In genomic region chr17:42013740-42014139, GRCh38 we compare ENCODE assay signal across 7 cellular contexts. TPM values are rescaled to one million over a fixed set of nuclear protein-coding genes. Genes with fewer than 3 reads are reported as not detected.
DNase-seq lines count a peak whose midpoint lies in the region; ATAC-seq, FAIRE-seq and TF ChIP-seq lines count a peak whose summit lies in the region.
"Not testable (repeated sequence)": the region's sequence is repeated elsewhere in the genome, so short reads cannot be mapped to it uniquely, and the experiment has no call there.

No MANE protein-coding gene starts in this region.

- H3K4me3 Mint-ChIP-seq in IgD-negative memory B cell, result peak overlapping the region in 2 of 4 donors; percentile 34 to 54
- not testable (repeated sequence) for H3K4me3 Mint-ChIP-seq in activated CD8-positive, alpha-beta memory T cell treated with anti-CD3 and anti-CD28 coated beads, Interleukin-2, amount 10 ng/mL, durations not matched to agents 7 days and 5 days; mesothelial cell of epicardium

- H3K4me1 ChIP-seq in DND-41 (ENCODE audit: insufficient read depth, low read length), result peaks cover 35% of the 10 kb centered on the region
- H3K4me1 ChIP-seq in K562 (replicated peaks in 1 of 2; ENCODE audit: control insufficient read depth in 2 of 2, insufficient read depth in 2 of 2, low read length in 2 of 2), result peaks cover 8 to 33% of the 10 kb centered on the region in 2 experiments; a peak in 3 of 5 replicates
- H3K4me1 ChIP-seq in cardiac muscle cell (ENCODE audit: low read depth), result peaks cover 13% of the 10 kb centered on the region
- peaks cover 44% of the 10 kb centered on the region for H3K4me1 ChIP-seq in skeletal muscle satellite cell (ENCODE audit: control insufficient read depth, insufficient read depth, low read length)

- TF ChIP-seq RAD21 in K562 (CRISPR knock-in tag; conservative IDR thresholded peaks at IDR 0.05 in 1 of 2, IDR thresholded peaks at IDR 0.05 in 1 of 2), result not testable (repeated sequence)

- not testable (repeated sequence) for H3K27me3 Mint-ChIP-seq in IgD-negative memory B cell; activated CD8-positive, alpha-beta memory T cell treated with anti-CD3 and anti-CD28 coated beads, Interleukin-2, amount 10 ng/mL, durations not matched to agents 7 days and 5 days; mesothelial cell of epicardium (ENCODE audit: low read depth)

- H3K9me3 ChIP-seq in DND-41 (ENCODE audit: insufficient read depth, low read length, severe bottlenecking); K562 (replicated peaks; ENCODE audit: control insufficient read depth, insufficient read depth, low read depth, low read length); cardiac muscle cell (ENCODE audit: low read depth); skeletal muscle satellite cell (replicated peaks; ENCODE audit: low read length): not testable (repeated sequence)

- H3K27ac ChIP-seq in DND-41 (ENCODE audit: low read length); K562 (ENCODE audit: extremely low read depth, low read depth, low read length): not testable (repeated sequence)
- H3K27ac ChIP-seq in cardiac muscle cell, result peak overlapping the region; percentile 76

- H3K9me1 ChIP-seq in K562 (ENCODE audit: control insufficient read depth, insufficient read depth, low read length), result not testable (repeated sequence)

- H3K9ac ChIP-seq in DND-41 (ENCODE audit: low read depth, low read length); K562 (ENCODE audit: insufficient read depth in 1 of 2, low read depth in 2 of 2, low read length in 2 of 2); skeletal muscle satellite cell (ENCODE audit: low read depth, low read length): not testable (repeated sequence)

- H3K4me1 Mint-ChIP-seq in IgD-negative memory B cell (peaks cover 43 to 57% (median 52%) of the 10 kb centered on the region in 3 donors), mesothelial cell of epicardium (peaks cover 22% of the 10 kb centered on the region)
- peaks cover 65% of the 10 kb centered on the region for H3K4me1 Mint-ChIP-seq in activated CD8-positive, alpha-beta memory T cell treated with anti-CD3 and anti-CD28 coated beads, Interleukin-2, amount 10 ng/mL, durations not matched to agents 7 days and 5 days

- peaks cover 96% of the 10 kb centered on the region for H3K79me2 ChIP-seq in DND-41 (ENCODE audit: insufficient read depth, low read length)
- peaks cover 98% of the 10 kb centered on the region for H3K79me2 ChIP-seq in K562 (ENCODE audit: control insufficient read depth, insufficient read depth, low read length)

- not testable (repeated sequence) for H2AFZ ChIP-seq in DND-41 (ENCODE audit: low read depth, low read length); K562 (ENCODE audit: low read depth, low read length)

- WGBS in K562 (ENCODE audit: insufficient coverage, low coverage, missing lambda C conversion rate), result 90% methylated on average over 12 of the region's 12 CpGs

- not testable (repeated sequence) for H3K36me3 Mint-ChIP-seq in IgD-negative memory B cell, mesothelial cell of epicardium
- peaks cover 24% of the 10 kb centered on the region for H3K36me3 Mint-ChIP-seq in activated CD8-positive, alpha-beta memory T cell treated with anti-CD3 and anti-CD28 coated beads, Interleukin-2, amount 10 ng/mL, durations not matched to agents 7 days and 5 days

- H4K20me1 ChIP-seq in DND-41 (ENCODE audit: insufficient read depth, low read length), result peaks cover 36% of the 10 kb centered on the region
- peaks cover 26% of the 10 kb centered on the region for H4K20me1 ChIP-seq in K562 (replicated peaks; ENCODE audit: control insufficient read depth, insufficient read depth, low read length)

- not testable (repeated sequence) for DNase-seq in DND-41; activated CD8-positive, alpha-beta memory T cell treated with anti-CD3 and anti-CD28 coated beads, Interleukin-2, amount 10 ng/mL, durations not matched to agents 7 days and 5 days; K562 (ENCODE audit: extremely low read depth in 1 of 4, low spot score in 3 of 4); cardiac muscle cell (ENCODE audit: low read depth in 1 of 2, low spot score in 1 of 2); mesothelial cell of epicardium (ENCODE audit: low spot score in 2 of 2, unreplicated experiment in 2 of 2)

- not testable (repeated sequence) for ATAC-seq in DND-41 (ENCODE audit: insufficient read depth, low read depth); activated CD8-positive, alpha-beta memory T cell treated with anti-CD3 and anti-CD28 coated beads, Interleukin-2, amount 10 ng/mL, durations not matched to agents 7 days and 5 days; K562

- H3K36me3 ChIP-seq in DND-41 (ENCODE audit: insufficient read depth, low read length) (peaks cover 13% of the 10 kb centered on the region), K562 (ENCODE audit: control insufficient read depth, insufficient read depth, low read length) (peaks cover 61% of the 10 kb centered on the region), skeletal muscle satellite cell (ENCODE audit: insufficient read depth, low read length) (peaks cover 15% of the 10 kb centered on the region)
- not testable (repeated sequence) for H3K36me3 ChIP-seq in cardiac muscle cell

- not testable (repeated sequence) for TF ChIP-seq EP300 in K562 (IDR thresholded peaks at IDR 0.05; ENCODE audit: low read length)

- in situ Hi-C loops in K562 (cut with MboI), result not testable (repeated sequence)

- not testable (repeated sequence) for H3K27me3 ChIP-seq in DND-41 (ENCODE audit: insufficient read depth, low read length, poor library complexity); K562 (ENCODE audit: control insufficient read depth in 2 of 2, insufficient read depth in 2 of 2, low read length in 2 of 2); cardiac muscle cell; skeletal muscle satellite cell (ENCODE audit: control insufficient read depth, insufficient read depth, low read length)

- not testable (repeated sequence) for TF ChIP-seq POLR2A in K562 (conservative IDR thresholded peaks at IDR 0.05)

- POLR2A ChIA-PET in K562 (lab: Yijun Ruan, JAX), result interaction anchor here (1.1 to 2.8 kb wide), 3 partner anchors 9 to 48 kb away, joined by 4 to 7 read pairs (median 4); partner anchors contain the start of gene CNP

- FAIRE-seq in K562 (lab: Jason Lieb, UNC), result not testable (repeated sequence)

- H3K9me3 Mint-ChIP-seq in IgD-negative memory B cell; activated CD8-positive, alpha-beta memory T cell treated with anti-CD3 and anti-CD28 coated beads, Interleukin-2, amount 10 ng/mL, durations not matched to agents 7 days and 5 days (ENCODE audit: low read depth); mesothelial cell of epicardium: not testable (repeated sequence)

- CTCF ChIA-PET in activated CD8-positive, alpha-beta memory T cell treated with anti-CD3 and anti-CD28 coated beads, Interleukin-2, amount 10 ng/mL, durations not matched to agents 7 days and 5 days (lab: Charles Lee), result interaction anchor here (2.2 kb wide), 1 partner anchor 12 kb away, joined by 7 read pairs; no protein-coding TSS in a partner anchor
- CTCF ChIA-PET in K562 (lab: Yijun Ruan, JAX; ENCODE audit: low intra/inter-chr PET ratio), result interaction anchor here (0.7 kb wide), 1 partner anchor 1488 kb away, joined by 3 read pairs; no protein-coding TSS in a partner anchor

- not testable (repeated sequence) for TF ChIP-seq CTCF in DND-41 (IDR thresholded peaks at IDR 0.05; ENCODE audit: borderline replicate concordance, extremely low read depth, low read length, poor library complexity, severe bottlenecking); K562 (IDR thresholded peaks at IDR 0.05 in 2 of 3, conservative IDR thresholded peaks at IDR 0.05 in 1 of 3; ENCODE audit: insufficient read depth in 2 of 3, low read depth in 1 of 3, low read length in 3 of 3); cardiac muscle cell (IDR thresholded peaks at IDR 0.05; ENCODE audit: low read depth, low read length); mesothelial cell of epicardium (IDR thresholded peaks at IDR 0.05; ENCODE audit: unreplicated experiment)

- H3K27ac Mint-ChIP-seq in IgD-negative memory B cell (peak overlapping the region in 2 of 3 donors; percentile 3 to 53), mesothelial cell of epicardium (peak overlapping the region; percentile 70)
- H3K27ac Mint-ChIP-seq in activated CD8-positive, alpha-beta memory T cell treated with anti-CD3 and anti-CD28 coated beads, Interleukin-2, amount 10 ng/mL, durations not matched to agents 7 days and 5 days, result peak overlapping the region; percentile 10

- H3K4me2 ChIP-seq in DND-41 (ENCODE audit: insufficient read depth, low read length) (peak overlapping the region; percentile 7; the same call in 1 of the 2 replicates), K562 (ENCODE audit: insufficient read depth, low read length) (peak overlapping the region; percentile 19; the same call in 1 of the 2 replicates), skeletal muscle satellite cell (ENCODE audit: low read length) (peak overlapping the region; percentile 26)

- intact Hi-C loops in K562 (cut with micrococcal nuclease), result not testable (repeated sequence)

- not testable (repeated sequence) for H3K4me3 ChIP-seq in DND-41 (ENCODE audit: low read depth in 1 of 2, low read length in 2 of 2); K562; cardiac muscle cell; skeletal muscle satellite cell (ENCODE audit: low read length)

- BruUV-seq in K562 (replicated peaks; lab: Mats Ljungman, UMichigan), result not testable (repeated sequence)

RNA-seq across cellular contexts. Expression of gene DNAJC7, which starts 3.5 kb away (rescaled TPM):
- 82.3 TPM for polyA plus RNA-seq in IgD-negative memory B cell
- 10 to 100 TPM; 89.1 to 97.0 TPM for total RNA-seq in activated CD8-positive, alpha-beta memory T cell treated with anti-CD3 and anti-CD28 coated beads, Interleukin-2, amount 10 ng/mL, durations not matched to agents 7 days and 5 days
- 180 and 244 TPM in 2 replicates for total RNA-seq in K562 (2011; cell fraction: chromatin; rRNA removed; ENCODE audit: low replicate concordance)
- 111 and 117 TPM in 2 replicates for total RNA-seq in K562 (2011; cell fraction: nucleolus; rRNA removed)
- 168 and 236 TPM in 2 replicates for total RNA-seq in K562 (2011; cell fraction: nucleoplasm; rRNA removed)
- total RNA-seq in K562 (2014; rRNA removed), result 145 and 157 TPM in 2 replicates
- total RNA-seq in K562 (2014; rRNA removed; fragmentation: Illumina TruSeq; extraction: Trizol), result 262 and 288 TPM in 2 replicates
- 191 and 206 TPM in 2 replicates for total RNA-seq in K562 (2015; rRNA removed; fragmentation: Illumina TruSeq; extraction: Trizol)
- total RNA-seq in K562 (2021), result 149 and 153 TPM in 2 replicates
- 75.6 and 120 TPM in 2 replicates for polyA plus RNA-seq in K562 (2011; rRNA removed)
- 29.9 and 31.1 TPM in 2 replicates for polyA plus RNA-seq in K562 (2011; cell fraction: cytosol; rRNA removed)
- 49.5 and 50.7 TPM in 2 replicates for polyA plus RNA-seq in K562 (2011; cell fraction: nucleus; rRNA removed)
- 172 and 176 TPM in 2 replicates for polyA plus RNA-seq in K562 (2012)
- 206 and 239 TPM in 2 replicates for polyA plus RNA-seq in K562 (2014; fragmentation: Illumina TruSeq; extraction: Trizol)
- 10 to 100 TPM; 85.8 to 94.3 TPM for polyA plus RNA-seq in K562 (2014; fragmentation: Nextera tagmentation; extraction: Ambion mirVana)
- polyA plus RNA-seq in K562 (2014; rRNA removed), result 148 and 173 TPM in 2 replicates
- polyA minus RNA-seq in K562 (2011; rRNA and poly(A)+ RNA removed), result 82.6 and 112 TPM in 2 replicates
- polyA minus RNA-seq in K562 (2011; cell fraction: cytosol; rRNA and poly(A)+ RNA removed), result 46.2 and 60.0 TPM in 2 replicates
- 49.0 and 75.2 TPM in 2 replicates for polyA minus RNA-seq in K562 (2011; cell fraction: nucleus; rRNA and poly(A)+ RNA removed)
- total RNA-seq in cardiac muscle cell, result 66.6 and 79.2 TPM in 2 replicates
- polyA plus RNA-seq in cardiac muscle cell, result 83.8 and 90.0 TPM in 2 replicates
- 97.2 to 103 TPM (median 97.7 TPM) in 3 replicates for total RNA-seq in mesothelial cell of epicardium
- 58.3 and 63.6 TPM in 2 replicates for total RNA-seq in skeletal muscle satellite cell (2012; rRNA removed)

RNA-seq across cellular contexts. Expression of gene NKIRAS2, which starts 6.2 kb away (rescaled TPM):
- 30.7 TPM for polyA plus RNA-seq in IgD-negative memory B cell
- total RNA-seq in activated CD8-positive, alpha-beta memory T cell treated with anti-CD3 and anti-CD28 coated beads, Interleukin-2, amount 10 ng/mL, durations not matched to agents 7 days and 5 days, result 10 to 100 TPM; 21.0 to 23.7 TPM
- 17.2 and 40.4 TPM in 2 replicates for total RNA-seq in K562 (2011; cell fraction: chromatin; rRNA removed; ENCODE audit: low replicate concordance)
- 28.6 and 34.4 TPM in 2 replicates for total RNA-seq in K562 (2011; cell fraction: nucleolus; rRNA removed)
- 33.1 and 41.8 TPM in 2 replicates for total RNA-seq in K562 (2011; cell fraction: nucleoplasm; rRNA removed)
- 64.6 and 66.9 TPM in 2 replicates for total RNA-seq in K562 (2014; rRNA removed)
- total RNA-seq in K562 (2014; rRNA removed; fragmentation: Illumina TruSeq; extraction: Trizol), result 17.9 and 18.7 TPM in 2 replicates
- total RNA-seq in K562 (2015; rRNA removed; fragmentation: Illumina TruSeq; extraction: Trizol), result 22.1 and 23.1 TPM in 2 replicates
- 37.8 and 45.5 TPM in 2 replicates for total RNA-seq in K562 (2021)
- polyA plus RNA-seq in K562 (2011; rRNA removed), result 29.8 and 36.2 TPM in 2 replicates
- polyA plus RNA-seq in K562 (2011; cell fraction: cytosol; rRNA removed), result 39.9 and 51.1 TPM in 2 replicates
- 23.3 and 30.8 TPM in 2 replicates for polyA plus RNA-seq in K562 (2011; cell fraction: nucleus; rRNA removed)
- polyA plus RNA-seq in K562 (2012), result 35.4 and 103 TPM in 2 replicates
- polyA plus RNA-seq in K562 (2014; fragmentation: Illumina TruSeq; extraction: Trizol), result 60.7 and 65.5 TPM in 2 replicates
- 10 to 100 TPM; 10.1 to 14.6 TPM for polyA plus RNA-seq in K562 (2014; fragmentation: Nextera tagmentation; extraction: Ambion mirVana)
- 58.7 and 68.6 TPM in 2 replicates for polyA plus RNA-seq in K562 (2014; rRNA removed)
- 18.3 and 23.9 TPM in 2 replicates for polyA minus RNA-seq in K562 (2011; rRNA and poly(A)+ RNA removed)
- polyA minus RNA-seq in K562 (2011; cell fraction: cytosol; rRNA and poly(A)+ RNA removed), result 18.9 and 19.3 TPM in 2 replicates
- 10.6 and 14.3 TPM in 2 replicates for polyA minus RNA-seq in K562 (2011; cell fraction: nucleus; rRNA and poly(A)+ RNA removed)
- 113 and 125 TPM in 2 replicates for total RNA-seq in cardiac muscle cell
- polyA plus RNA-seq in cardiac muscle cell, result 98.2 and 107 TPM in 2 replicates
- total RNA-seq in mesothelial cell of epicardium, result 47.2 to 49.6 TPM (median 48.1 TPM) in 3 replicates
- total RNA-seq in skeletal muscle satellite cell (2012; rRNA removed), result 21.5 and 27.5 TPM in 2 replicates

RNA-seq across cellular contexts. Expression of gene C17orf113, which starts 36.7 kb away (rescaled TPM):
- polyA plus RNA-seq in IgD-negative memory B cell, result 0.48 TPM
- under 1 TPM; 0.14 to 0.23 TPM for total RNA-seq in activated CD8-positive, alpha-beta memory T cell treated with anti-CD3 and anti-CD28 coated beads, Interleukin-2, amount 10 ng/mL, durations not matched to agents 7 days and 5 days
- 0.88 and 2.5 TPM in 2 replicates for total RNA-seq in K562 (2011; cell fraction: chromatin; rRNA removed; ENCODE audit: low replicate concordance)
- 1.8 and 2.0 TPM in 2 replicates for total RNA-seq in K562 (2011; cell fraction: nucleolus; rRNA removed)
- 0.95 and 1.2 TPM in 2 replicates for total RNA-seq in K562 (2011; cell fraction: nucleoplasm; rRNA removed)
- 0.78 and 0.86 TPM in 2 replicates for total RNA-seq in K562 (2014; rRNA removed)
- total RNA-seq in K562 (2014; rRNA removed; fragmentation: Illumina TruSeq; extraction: Trizol), result 0.22 and 0.29 TPM in 2 replicates
- total RNA-seq in K562 (2015; rRNA removed; fragmentation: Illumina TruSeq; extraction: Trizol), result 0.29 and 0.34 TPM in 2 replicates
- 1.1 and 1.2 TPM in 2 replicates for total RNA-seq in K562 (2021)
- polyA plus RNA-seq in K562 (2011; rRNA removed), result 0.49 and 0.55 TPM in 2 replicates
- polyA plus RNA-seq in K562 (2011; cell fraction: cytosol; rRNA removed), result 0.56 and 0.91 TPM in 2 replicates
- 0.65 and 1.1 TPM in 2 replicates for polyA plus RNA-seq in K562 (2011; cell fraction: nucleus; rRNA removed)
- polyA plus RNA-seq in K562 (2012), result 0.86 and 1.8 TPM in 2 replicates
- 0.31 and 0.61 TPM in 2 replicates for polyA plus RNA-seq in K562 (2014; fragmentation: Illumina TruSeq; extraction: Trizol)
- polyA plus RNA-seq in K562 (2014; fragmentation: Nextera tagmentation; extraction: Ambion mirVana), result under 1 TPM; 0.10 to 0.17 TPM
- 0.38 and 0.71 TPM in 2 replicates for polyA plus RNA-seq in K562 (2014; rRNA removed)
- polyA minus RNA-seq in K562 (2011; rRNA and poly(A)+ RNA removed), result 0.09 and 0.35 TPM in 2 replicates
- polyA minus RNA-seq in K562 (2011; cell fraction: cytosol; rRNA and poly(A)+ RNA removed), result 0.64 and 0.67 TPM in 2 replicates
- 0.22 and 0.27 TPM in 2 replicates for polyA minus RNA-seq in K562 (2011; cell fraction: nucleus; rRNA and poly(A)+ RNA removed)
- 6.2 and 7.6 TPM in 2 replicates for total RNA-seq in cardiac muscle cell
- 4.5 and 4.7 TPM in 2 replicates for polyA plus RNA-seq in cardiac muscle cell
- total RNA-seq in mesothelial cell of epicardium, result 4.1 to 5.1 TPM (median 4.4 TPM) in 3 replicates
- total RNA-seq in skeletal muscle satellite cell (2012; rRNA removed), result under 0.01 TPM in 2 replicates

RNA-seq across cellular contexts. Expression of gene CNP, which starts 47.1 kb away (rescaled TPM):
- polyA plus RNA-seq in IgD-negative memory B cell (53.0 TPM), K562 (2011; rRNA removed) (15.5 and 20.7 TPM in 2 replicates), K562 (2014; fragmentation: Illumina TruSeq; extraction: Trizol) (33.2 and 37.5 TPM in 2 replicates), K562 (2014; fragmentation: Nextera tagmentation; extraction: Ambion mirVana) (1 to 10 TPM; 1.7 to 3.8 TPM), K562 (2014; rRNA removed) (29.1 and 30.2 TPM in 2 replicates), cardiac muscle cell (79.4 and 82.8 TPM in 2 replicates)
- 100 to 1,000 TPM in 1 of 2 experiments, 10 to 100 TPM in 1; 98.1 to 112 TPM for total RNA-seq in activated CD8-positive, alpha-beta memory T cell treated with anti-CD3 and anti-CD28 coated beads, Interleukin-2, amount 10 ng/mL, durations not matched to agents 7 days and 5 days
- 33.1 and 94.9 TPM in 2 replicates for total RNA-seq in K562 (2011; cell fraction: chromatin; rRNA removed; ENCODE audit: low replicate concordance)
- 31.3 and 42.9 TPM in 2 replicates for total RNA-seq in K562 (2011; cell fraction: nucleolus; rRNA removed)
- 37.7 and 39.6 TPM in 2 replicates for total RNA-seq in K562 (2011; cell fraction: nucleoplasm; rRNA removed)
- total RNA-seq in K562 (2014; rRNA removed) (45.4 and 45.8 TPM in 2 replicates), K562 (2014; rRNA removed; fragmentation: Illumina TruSeq; extraction: Trizol) (15.9 and 18.6 TPM in 2 replicates), K562 (2015; rRNA removed; fragmentation: Illumina TruSeq; extraction: Trizol) (31.8 and 32.1 TPM in 2 replicates), K562 (2021) (49.4 and 52.0 TPM in 2 replicates), cardiac muscle cell (69.0 and 70.0 TPM in 2 replicates), mesothelial cell of epicardium (67.6 to 70.2 TPM (median 68.1 TPM) in 3 replicates)
- 11.4 and 24.5 TPM in 2 replicates for polyA plus RNA-seq in K562 (2011; cell fraction: cytosol; rRNA removed)
- 10.2 and 21.9 TPM in 2 replicates for polyA plus RNA-seq in K562 (2011; cell fraction: nucleus; rRNA removed)
- 30.0 and 34.8 TPM in 2 replicates for polyA plus RNA-seq in K562 (2012)
- polyA minus RNA-seq in K562 (2011; rRNA and poly(A)+ RNA removed), result 19.5 and 44.8 TPM in 2 replicates
- 36.4 and 44.8 TPM in 2 replicates for polyA minus RNA-seq in K562 (2011; cell fraction: cytosol; rRNA and poly(A)+ RNA removed)
- 11.0 and 11.9 TPM in 2 replicates for polyA minus RNA-seq in K562 (2011; cell fraction: nucleus; rRNA and poly(A)+ RNA removed)
- total RNA-seq in skeletal muscle satellite cell (2012; rRNA removed), result 32.8 and 33.2 TPM in 2 replicates

Comparison
In these comparisons a context has a peak if more than half of its experiments do, and no peak if none do; other contexts are left out.
1. H3K27ac Mint-ChIP-seq: peak in every context shown above with its lines; median percentile 70 in mesothelial cell of epicardium; 28 in IgD-negative memory B cell; 10 in activated CD8-positive, alpha-beta memory T cell treated with anti-CD3 and anti-CD28 coated beads, Interleukin-2, amount 10 ng/mL, durations not matched to agents 7 days and 5 days.